27 cellular contexts compared by ENCODE assay signal in genomic region chr4:110074570-110074969, GRCh38.
"Had no signal": no experiment of that assay in that cellular context is flagged by ENCODE, and none has a peak within 500 bp of the region (broad histone marks: within the 10 kb centered on the region; RNA-seq: fewer than 3 reads in every experiment).

No MANE protein-coding gene starts in this region.

- DNase-seq: hypothalamus; immature natural killer cell; kidney; left ventricle myocardium inferior; mesendoderm; naive thymus-derived CD4-positive, alpha-beta T cell; nephron progenitor cell; occipital lobe; psoas muscle; right lobe of liver; stimulated activated CD4-positive, alpha-beta T cell treated with anti-CD3 and anti-CD28 coated beads, Interleukin-1b, Interleukin-23, amount 100 ng/mL, for 48 hours; stimulated activated CD4-positive, alpha-beta T cell treated with anti-CD3 and anti-CD28 coated beads, Interleukin-2, amount 100 ng/mL, for 48 hours; stimulated activated CD4-positive, alpha-beta T cell treated with anti-CD3 and anti-CD28 coated beads, Interleukin-4, amount 100 ng/mL, for 4 hours; stimulated activated CD8-positive, alpha-beta memory T cell treated with anti-CD3 and anti-CD28 coated beads, Interleukin-4, amount 100 ng/mL, for 48 hours; stimulated activated naive CD4-positive, alpha-beta T cell treated with Interleukin-2 at 50 U/mL for 16 hours; stimulated activated naive CD8-positive, alpha-beta T cell treated with anti-CD3 and anti-CD28 coated beads, Interleukin-15, amount 100 ng/mL, for 72 hours; testis; thyroid gland; trophoblast cell; upper lobe of right lung had no signal

- H3K4me3 Mint-ChIP-seq: immature natural killer cell; mesothelial cell of epicardium; naive thymus-derived CD4-positive, alpha-beta T cell; nephron progenitor cell; neural progenitor cell; stimulated activated memory B cell treated with anti-CD40 and anti-IgM and Interleukin-4, amounts not matched to agents 10 μg/mL and 1 μg/mL and 100 μg/mL, for 72 hours; stimulated activated naive CD8-positive, alpha-beta T cell treated with anti-CD3 and anti-CD28 coated beads, Interleukin-15, amount 100 ng/mL, for 72 hours had no signal

- H3K4me2 ChIP-seq: neural progenitor cell, smooth muscle cell had no signal

- H3K36me3 ChIP-seq: left ventricle myocardium inferior, neural progenitor cell, neutrophil, right lobe of liver, thyroid gland, upper lobe of right lung had no signal

- H3K4me1 ChIP-seq: parathyroid adenoma, psoas muscle, testis, upper lobe of right lung had no signal

- H3K4me1 Mint-ChIP-seq: stimulated activated memory B cell treated with anti-CD40 and anti-IgM and Interleukin-4, amounts not matched to agents 10 μg/mL and 1 μg/mL and 100 μg/mL, for 72 hours had no signal

- H3K27ac ChIP-seq: left ventricle myocardium inferior, neural progenitor cell, neutrophil, parathyroid adenoma, psoas muscle, right lobe of liver, testis, thyroid gland, upper lobe of right lung had no signal

- H3K36me3 Mint-ChIP-seq: stimulated activated memory B cell treated with anti-CD40 and anti-IgM and Interleukin-4, amounts not matched to agents 10 μg/mL and 1 μg/mL and 100 μg/mL, for 72 hours had no signal

- H3K9ac ChIP-seq: neural progenitor cell, parathyroid adenoma had no signal

- H3K4me3 ChIP-seq: left ventricle myocardium inferior, lung, neural progenitor cell, psoas muscle, right lobe of liver, smooth muscle cell, testis, thyroid gland, upper lobe of right lung had no signal

- ATAC-seq: naive thymus-derived CD4-positive, alpha-beta T cell; psoas muscle; right lobe of liver; stimulated activated memory B cell treated with anti-CD40 and anti-IgM and Interleukin-4, amounts not matched to agents 10 μg/mL and 1 μg/mL and 100 μg/mL, for 72 hours; upper lobe of right lung had no signal

- H3K79me2 ChIP-seq: parathyroid adenoma had no signal

- H3K27ac Mint-ChIP-seq: mesothelial cell of epicardium; naive thymus-derived CD4-positive, alpha-beta T cell; neural progenitor cell; stimulated activated memory B cell treated with anti-CD40 and anti-IgM and Interleukin-4, amounts not matched to agents 10 μg/mL and 1 μg/mL and 100 μg/mL, for 72 hours; stimulated activated naive CD8-positive, alpha-beta T cell treated with anti-CD3 and anti-CD28 coated beads, Interleukin-15, amount 100 ng/mL, for 72 hours had no signal

- H3K27me3 ChIP-seq: neural progenitor cell, neutrophil, right lobe of liver, testis, thyroid gland, upper lobe of right lung had no signal

- H3K9me3 ChIP-seq: left ventricle myocardium inferior, neutrophil, psoas muscle, right lobe of liver, testis, thyroid gland, upper lobe of right lung had no signal

- H3K27me3 Mint-ChIP-seq: naive thymus-derived CD4-positive, alpha-beta T cell; stimulated activated naive CD8-positive, alpha-beta T cell treated with anti-CD3 and anti-CD28 coated beads, Interleukin-15, amount 100 ng/mL, for 72 hours had no signal

- H2AFZ ChIP-seq: neural progenitor cell, parathyroid adenoma had no signal
